Comparison of ENCODE assay signal across 1 cellular context in genomic region chr16:78684040-78684611, GRCh38.
TF ChIP-seq lines count a peak whose summit lies in the region.

No MANE protein-coding gene starts in this region.

TF ChIP-seq in HepG2, 621 proteins besides CTCF, POLR2A, EP300 and RAD21 (continued from another document):
- no peak for TF ChIP-seq LCORL (IDR thresholded peaks at IDR 0.05)
- 0 out of 2 replicates have a peak, but pooled peaks have one; percentile 44 for TF ChIP-seq LCORL (CRISPR knock-in tag; IDR thresholded peaks at IDR 0.05)
- TF ChIP-seq ATF3 (CRISPR knock-in tag; IDR thresholded peaks at IDR 0.05): peak; percentile 52; the same call in 1 of the 2 replicates
- 0 out of 2 replicates have a peak, but pooled peaks have one; percentile 27 for TF ChIP-seq POGZ (CRISPR knock-in tag; IDR thresholded peaks at IDR 0.05)
TF ChIP-seq in HepG2: peak in this region for 8.
